12 cellular contexts compared by ENCODE assay signal in genomic region chr3:61669203-61669602, GRCh38.
"Had no signal": no experiment of that assay in that cellular context is flagged by ENCODE, and none has a peak within 500 bp of the region (broad histone marks: within the 10 kb centered on the region; RNA-seq: fewer than 3 reads in every experiment).

No MANE protein-coding gene starts in this region.

- H3K4me3 ChIP-seq: prostate gland, sigmoid colon, upper lobe of left lung had no signal

- H3K36me3 ChIP-seq: brain microvascular endothelial cell, prostate gland, sigmoid colon, upper lobe of left lung had no signal

- H3K9me3 ChIP-seq: prostate gland, sigmoid colon, upper lobe of left lung had no signal

- H3K27me3 ChIP-seq: brain microvascular endothelial cell, sigmoid colon, upper lobe of left lung had no signal

- DNase-seq: activated CD4-positive, alpha-beta memory T cell treated with anti-CD3 and anti-CD28 coated beads, Interleukin-2, amount 10 ng/mL, durations not matched to agents 7 days and 5 days; activated gamma-delta T cell; activated T-cell treated with anti-CD3 and anti-CD28 coated beads, Interleukin-2, amount 50 U/mL, for 48 hours; amygdala; brain microvascular endothelial cell; sigmoid colon; stimulated activated CD4-positive, alpha-beta T cell treated with anti-CD3 and anti-CD28 coated beads, Interleukin-12 subunit alpha, Interleukin-12 subunit beta, amount 100 ng/mL, for 4 hours; stimulated activated naive CD4-positive, alpha-beta T cell treated with Interleukin-2 at 50 U/mL for 16 hours; upper lobe of left lung had no signal

- H3K27me3 Mint-ChIP-seq: activated CD4-positive, alpha-beta memory T cell treated with anti-CD3 and anti-CD28 coated beads, Interleukin-2, amount 10 ng/mL, durations not matched to agents 7 days and 5 days; activated naive CD8-positive, alpha-beta T cell; natural killer cell treated with Interleukin-12 subunit alpha and Interleukin-12 subunit beta and Interleukin-15 and Interleukin-18, amount 100 ng/mL, for 72 hours had no signal

- H3K27ac Mint-ChIP-seq: activated CD4-positive, alpha-beta memory T cell treated with anti-CD3 and anti-CD28 coated beads, Interleukin-2, amount 10 ng/mL, durations not matched to agents 7 days and 5 days; activated naive CD8-positive, alpha-beta T cell; natural killer cell treated with Interleukin-12 subunit alpha and Interleukin-12 subunit beta and Interleukin-15 and Interleukin-18, amount 100 ng/mL, for 72 hours had no signal

- H3K4me1 ChIP-seq: prostate gland had no signal

- H3K4me3 Mint-ChIP-seq: activated CD4-positive, alpha-beta memory T cell treated with anti-CD3 and anti-CD28 coated beads, Interleukin-2, amount 10 ng/mL, durations not matched to agents 7 days and 5 days; activated naive CD8-positive, alpha-beta T cell; natural killer cell treated with Interleukin-12 subunit alpha and Interleukin-12 subunit beta and Interleukin-15 and Interleukin-18, amount 100 ng/mL, for 72 hours had no signal

- H3K9me3 Mint-ChIP-seq: natural killer cell treated with Interleukin-12 subunit alpha and Interleukin-12 subunit beta and Interleukin-15 and Interleukin-18, amount 100 ng/mL, for 72 hours had no signal

- H3K36me3 Mint-ChIP-seq: activated naive CD8-positive, alpha-beta T cell; natural killer cell treated with Interleukin-12 subunit alpha and Interleukin-12 subunit beta and Interleukin-15 and Interleukin-18, amount 100 ng/mL, for 72 hours had no signal

- H3K27ac ChIP-seq: brain microvascular endothelial cell, prostate gland, sigmoid colon, upper lobe of left lung had no signal

- ATAC-seq: natural killer cell treated with Interleukin-12 subunit alpha and Interleukin-12 subunit beta and Interleukin-15 and Interleukin-18, amount 100 ng/mL, for 72 hours had no signal

- H3K4me1 Mint-ChIP-seq: activated CD4-positive, alpha-beta memory T cell treated with anti-CD3 and anti-CD28 coated beads, Interleukin-2, amount 10 ng/mL, durations not matched to agents 7 days and 5 days had no signal
